ENCODE assay signal across 25 cellular contexts in genomic region chr2:191296083-191297006, GRCh38. TPM values are rescaled to one million over a fixed set of nuclear protein-coding genes. Genes with fewer than 3 reads are reported as not detected.
DNase-seq lines count a peak whose midpoint lies in the region; ATAC-seq, FAIRE-seq and TF ChIP-seq lines count a peak whose summit lies in the region.
"Had no signal": no experiment of that assay in that cellular context is flagged by ENCODE, and none has a peak within 500 bp of the region (broad histone marks: within the 10 kb centered on the region; RNA-seq: fewer than 3 reads in every experiment).

No MANE protein-coding gene starts in this region.

- intact Hi-C loops in Right ventricle myocardium superior (cut with DNase I), result no loop called here

- ATAC-seq in Right ventricle myocardium superior (ENCODE audit: poor library complexity) (peak; percentile 44), lung (ENCODE audit: insufficient read depth, low FRiP score) (peak; percentile 33), GM18907 (IDR thresholded peaks at IDR 0.05; ENCODE audit: unreplicated experiment) (no peak)
- ATAC-seq: left colon; stimulated activated naive CD8-positive, alpha-beta T cell treated with anti-CD3 and anti-CD28 coated beads, Interleukin-15, amount 100 ng/mL, for 72 hours had no signal

- FAIRE-seq in endometrium (lab: Jason Lieb, UNC), result peak; percentile 98
- FAIRE-seq: GM12891, H54 had no signal

- no peaks in the 10 kb centered on the region for H3K9me3 ChIP-seq in right atrium auricular region
- H3K9me3 ChIP-seq in lung (ENCODE audit: control insufficient read depth in 2 of 2, insufficient read depth in 1 of 2, low read length in 1 of 2), result no peaks in the 10 kb centered on the region
- H3K9me3 ChIP-seq: BE2C, sigmoid colon, tibial artery had no signal

- 63 to 85% methylated on average over 8 of the region's 8 CpGs for whole genome bisulfite sequencing in lung, 2 donors

- no peaks in the 10 kb centered on the region for H3K27me3 ChIP-seq in right atrium auricular region
- H3K27me3 ChIP-seq in lung (ENCODE audit: control insufficient read depth, insufficient read depth), result no peaks in the 10 kb centered on the region
- H3K27me3 ChIP-seq: BE2C, sigmoid colon, tibial artery had no signal

- no peak for TF ChIP-seq CTCF in right atrium auricular region (IDR thresholded peaks at IDR 0.05)
- no peak for TF ChIP-seq CTCF in lung (IDR thresholded peaks at IDR 0.05; ENCODE audit: control extremely low read depth, extremely low read depth)
- no peak for TF ChIP-seq CTCF in GM10266 (IDR thresholded peaks at IDR 0.05; ENCODE audit: control insufficient read depth, insufficient read depth, low read depth, missing control alignments)

- DNase-seq in Right ventricle myocardium superior (no peak), right atrium auricular region (ENCODE audit: low spot score) (no peak), lung (ENCODE audit: low spot score) (no peak), NCI-H1105 treated with DMSO at 0.1 percent for 48 hours (lab: John Stamatoyannopoulos, UW) (no peak), GM10266 (ENCODE audit: extremely low spot score) (no peak), NOMO-1 treated with dmso at 0.1 percent for 144 hours (lab: John Stamatoyannopoulos, UW; ENCODE audit: unreplicated experiment) (no peak)
- DNase-seq: 8988T; activated naive CD4-positive, alpha-beta T cell treated with anti-CD3 and anti-CD28 coated beads, Interleukin-2, amount 10 ng/mL, durations not matched to agents 7 days and 5 days; BE2C; endodermal cell; head of caudate nucleus; left colon; midbrain; NCI-H1694 treated with DMSO at 0.1 percent for 48 hours; NCI-H526 treated with DMSO at 0.1 percent for 48 hours; posterior cingulate gyrus; sigmoid colon; stimulated activated naive CD8-positive, alpha-beta T cell treated with anti-CD3 and anti-CD28 coated beads, Interleukin-15, amount 100 ng/mL, for 72 hours; T1000; tibial artery had no signal

- H3K36me3 ChIP-seq in right atrium auricular region (no peaks in the 10 kb centered on the region), lung (ENCODE audit: control insufficient read depth in 2 of 2, insufficient read depth in 2 of 2, low read length in 2 of 2) (peaks cover 0 to 3% of the 10 kb centered on the region in 2 donors)
- H3K36me3 ChIP-seq: sigmoid colon, tibial artery had no signal

- H3K4me3 ChIP-seq in right atrium auricular region (no peak overlapping the region), lung (no peak overlapping the region)
- H3K4me3 ChIP-seq: sigmoid colon, tibial artery had no signal

- peak overlapping the region in 1 of 2 donors; percentile 19 for H3K27ac ChIP-seq in right atrium auricular region
- H3K27ac ChIP-seq in lung (ENCODE audit: low read depth in 1 of 2, low read length in 1 of 2), result no peak overlapping the region
- H3K27ac ChIP-seq: RWPE1 had no signal

- H3K4me1 ChIP-seq in right atrium auricular region (peaks cover 0 to 13% of the 10 kb centered on the region in 2 donors), lung (ENCODE audit: control insufficient read depth in 2 of 2, insufficient read depth in 2 of 2, low read length in 2 of 2) (peaks cover 2 to 5% of the 10 kb centered on the region in 2 donors)
- H3K4me1 ChIP-seq: sigmoid colon had no signal

RNA-seq across cellular contexts. Expression of gene MYO1B, which starts 51.1 kb away (rescaled TPM):
- total RNA-seq in Right ventricle myocardium superior (16.8 TPM), right atrium auricular region (10 to 100 TPM; 11.6 to 14.7 TPM), lung (100 to 1,000 TPM; 121 to 286 TPM)
- polyA plus RNA-seq in lung, result 10 to 100 TPM; 46.0 to 55.0 TPM
